ENCODE assay signal across 8 cellular contexts in the genomic region with DNA sequence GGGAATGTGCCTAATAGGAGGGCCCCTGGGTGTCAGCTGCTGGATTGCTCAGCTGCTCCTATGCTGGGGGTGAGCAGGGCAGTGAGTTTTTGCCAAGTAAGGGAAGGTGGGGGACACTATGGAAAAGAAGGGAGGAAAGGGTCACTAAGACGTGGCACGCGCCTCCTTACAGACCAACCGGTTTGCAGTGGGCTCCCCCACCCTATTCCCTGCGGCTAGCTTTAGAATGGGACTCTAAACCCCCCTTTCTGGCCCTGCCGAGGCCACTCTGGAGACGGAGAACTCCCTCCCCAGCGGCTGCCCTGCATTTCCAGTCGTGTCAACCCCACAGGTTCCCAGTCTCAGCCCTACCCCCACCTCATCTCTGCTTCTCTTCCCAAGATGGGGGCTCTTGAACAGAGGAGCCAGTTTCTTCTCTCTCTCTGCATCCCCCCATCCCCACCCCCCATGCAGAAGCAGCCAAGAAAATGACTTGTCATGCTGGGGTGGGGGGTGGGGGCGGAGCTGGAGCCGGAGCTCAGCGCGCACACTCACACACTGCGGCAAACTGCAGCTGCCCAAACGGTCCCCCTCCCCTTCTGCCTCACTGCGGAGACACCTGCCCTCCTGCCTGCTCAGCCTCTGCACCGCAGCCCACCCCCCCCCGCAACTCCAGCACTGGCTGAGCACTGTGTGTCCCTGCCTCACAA. TPM values are rescaled to one million over a fixed set of nuclear protein-coding genes. Genes with fewer than 3 reads are reported as not detected.
DNase-seq lines count a peak whose midpoint lies in the region; ATAC-seq and TF ChIP-seq lines count a peak whose summit lies in the region.

No MANE protein-coding gene starts in this region.

- peak overlapping the region; percentile 11; the same call in 1 of the 2 replicates for H3K9ac ChIP-seq in iPS-20b (ENCODE audit: low read depth, low read length)

- DNase-seq in G401 (ENCODE audit: low spot score), result peak; percentile 86
- DNase-seq in NCI-H2171 (lab: John Stamatoyannopoulos, UW), result peak; percentile 59
- DNase-seq in astrocyte of the spinal cord (ENCODE audit: low read depth, low spot score), result peak; percentile 54
- DNase-seq in skeletal muscle cell (ENCODE audit: low read depth), result peak; percentile 34
- no peak for DNase-seq in HuH-7.5 (ENCODE audit: low spot score)

- TF ChIP-seq CTCF in astrocyte of the spinal cord (IDR thresholded peaks at IDR 0.05; ENCODE audit: low read depth, low read length), result no peak

- no peaks in the 10 kb centered on the region; the same call in 1 of the 2 replicates for H3K36me3 ChIP-seq in iPS-20b (ENCODE audit: insufficient read depth, low read depth, low read length)

- peak overlapping the region; percentile 74 for H3K4me3 ChIP-seq in astrocyte of the spinal cord (ENCODE audit: low read depth, low read length)
- H3K4me3 ChIP-seq in iPS-20b (ENCODE audit: low read length), result peak overlapping the region; percentile 68
- peak overlapping the region; percentile 62 for H3K4me3 ChIP-seq in skeletal muscle cell (ENCODE audit: low read depth, low read length)

- no peak overlapping the region for H3K27ac ChIP-seq in iPS-20b (ENCODE audit: low read length)

- peaks cover 26% of the 10 kb centered on the region for H3K4me1 ChIP-seq in iPS-20b (ENCODE audit: insufficient read depth, low read length)

- H3K27me3 ChIP-seq in iPS-20b (ENCODE audit: insufficient read depth, low read length), result peaks cover 61% of the 10 kb centered on the region

- no peak for ATAC-seq in HG02938 (IDR thresholded peaks at IDR 0.05; ENCODE audit: unreplicated experiment)
- no peak for ATAC-seq in HG03039 (IDR thresholded peaks at IDR 0.05; ENCODE audit: unreplicated experiment)

- no peaks in the 10 kb centered on the region for H3K9me3 ChIP-seq in iPS-20b (ENCODE audit: insufficient read depth, low read depth, low read length)

- in situ Hi-C loops in G401 (cut with HindIII; ENCODE audit: low sequenced_read_pairs) (no loop called here), astrocyte of the spinal cord (cut with HindIII; ENCODE audit: low sequenced_read_pairs) (no loop called here)

RNA-seq across cellular contexts. Expression of a gene that starts 0.8 kb away (rescaled TPM):
- 10.0 and 16.4 TPM in 2 replicates for total RNA-seq in G401 (2014; rRNA removed; shearing (Covaris generic))

RNA-seq across cellular contexts. Expression of a gene that starts 25.3 kb away (rescaled TPM):
- total RNA-seq in G401 (2014; rRNA removed; shearing (Covaris generic)), result 79.1 and 84.7 TPM in 2 replicates
